In genomic region chr19:12666305-12667048, GRCh38 we compare ENCODE assay signal across 1 cellular context.
A peak's percentile ranks its signal among the peaks of the same experiment; 100 is the strongest.
TF ChIP-seq lines count a peak whose summit lies in the region.

Gene MAN2B1, minus strand, starts transcription at chr19:12666742. Its CDS starts 41 bp downstream, at chr19:12666701.
Gene WDR83, plus strand, starts transcription at chr19:12666807. Its CDS starts 2,984 bp downstream, at chr19:12669791.

TF ChIP-seq in HepG2, 621 proteins besides CTCF, POLR2A, EP300 and RAD21 (continued from another document and continues in another):
- TF ChIP-seq ZNF362 (CRISPR knock-in tag; IDR thresholded peaks at IDR 0.05; ENCODE audit: borderline replicate concordance) = no peak
- TF ChIP-seq TOPORS (CRISPR knock-in tag; IDR thresholded peaks at IDR 0.05) = no peak
- TF ChIP-seq ZNF839 (CRISPR knock-in tag; IDR thresholded peaks at IDR 0.05; ENCODE audit: borderline replicate concordance) = no peak
- TF ChIP-seq ZNF678 (CRISPR knock-in tag; IDR thresholded peaks at IDR 0.05) = no peak
- TF ChIP-seq SP4 (CRISPR knock-in tag; IDR thresholded peaks at IDR 0.05) = peak; percentile 79
- no peak for TF ChIP-seq SYNCRIP (IDR thresholded peaks at IDR 0.05; ENCODE audit: insufficient read depth, low read depth, low read length)
- TF ChIP-seq ZSCAN25 (CRISPR knock-in tag; IDR thresholded peaks at IDR 0.05) = peak; percentile 5; the same call in 1 of the 2 replicates
- no peak for TF ChIP-seq RBM39 (IDR thresholded peaks at IDR 0.05; ENCODE audit: low read depth, low read length, poor library complexity, severe bottlenecking)
- TF ChIP-seq GATA4 (IDR thresholded peaks at IDR 0.05; ENCODE audit: borderline replicate concordance, low read depth) = no peak
- peak; percentile 27; the same call in 1 of the 2 replicates for TF ChIP-seq SPEN (CRISPR knock-in tag; IDR thresholded peaks at IDR 0.05; ENCODE audit: low read depth)
- TF ChIP-seq ZNF224 (CRISPR knock-in tag; IDR thresholded peaks at IDR 0.05) = 0 out of 2 replicates have a peak, but pooled peaks have one; percentile 23
- TF ChIP-seq, protein P1, sequence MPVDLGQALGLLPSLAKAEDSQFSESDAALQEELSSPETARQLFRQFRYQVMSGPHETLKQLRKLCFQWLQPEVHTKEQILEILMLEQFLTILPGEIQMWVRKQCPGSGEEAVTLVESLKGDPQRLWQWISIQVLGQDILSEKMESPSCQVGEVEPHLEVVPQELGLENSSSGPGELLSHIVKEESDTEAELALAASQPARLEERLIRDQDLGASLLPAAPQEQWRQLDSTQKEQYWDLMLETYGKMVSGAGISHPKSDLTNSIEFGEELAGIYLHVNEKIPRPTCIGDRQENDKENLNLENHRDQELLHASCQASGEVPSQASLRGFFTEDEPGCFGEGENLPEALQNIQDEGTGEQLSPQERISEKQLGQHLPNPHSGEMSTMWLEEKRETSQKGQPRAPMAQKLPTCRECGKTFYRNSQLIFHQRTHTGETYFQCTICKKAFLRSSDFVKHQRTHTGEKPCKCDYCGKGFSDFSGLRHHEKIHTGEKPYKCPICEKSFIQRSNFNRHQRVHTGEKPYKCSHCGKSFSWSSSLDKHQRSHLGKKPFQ (CRISPR knock-in tag; IDR thresholded peaks at IDR 0.05; ENCODE audit: insufficient replicate concordance) = no peak
- TF ChIP-seq RCOR2 (CRISPR knock-in tag; IDR thresholded peaks at IDR 0.05) = no peak
- TF ChIP-seq KAT2B (IDR thresholded peaks at IDR 0.05; ENCODE audit: borderline replicate concordance, low read depth, low read length) = no peak
- no peak for TF ChIP-seq HOXA9 (CRISPR knock-in tag; IDR thresholded peaks at IDR 0.05; ENCODE audit: borderline replicate concordance)
- no peak for TF ChIP-seq MTERF4 (CRISPR knock-in tag; IDR thresholded peaks at IDR 0.05)
- 0 out of 2 replicates have a peak, but pooled peaks have one; percentile 47 for TF ChIP-seq ELF3 (CRISPR knock-in tag; IDR thresholded peaks at IDR 0.05)
- TF ChIP-seq ZBTB38 (CRISPR knock-in tag; IDR thresholded peaks at IDR 0.05) = no peak
- no peak for TF ChIP-seq U2AF1 (optimal IDR thresholded peaks at IDR 0.05; ENCODE audit: low read depth, low read length)
- no peak for TF ChIP-seq RXRB (CRISPR knock-in tag; IDR thresholded peaks at IDR 0.05; ENCODE audit: borderline replicate concordance)
- no peak for TF ChIP-seq ZNF780A (CRISPR knock-in tag; IDR thresholded peaks at IDR 0.05)
- no peak for TF ChIP-seq CREM (IDR thresholded peaks at IDR 0.05)
- TF ChIP-seq CREM (CRISPR knock-in tag; IDR thresholded peaks at IDR 0.05) = no peak
- TF ChIP-seq NFKB2 (CRISPR knock-in tag; IDR thresholded peaks at IDR 0.05; ENCODE audit: borderline replicate concordance) = peak; percentile 55; the same call in 1 of the 2 replicates
- no peak for TF ChIP-seq SNAPC2 (CRISPR knock-in tag; IDR thresholded peaks at IDR 0.05)
- 0 out of 2 replicates have a peak, but pooled peaks have one; percentile 40 for TF ChIP-seq RFXAP (CRISPR knock-in tag; IDR thresholded peaks at IDR 0.05; ENCODE audit: borderline replicate concordance)
- TF ChIP-seq, protein P2, sequence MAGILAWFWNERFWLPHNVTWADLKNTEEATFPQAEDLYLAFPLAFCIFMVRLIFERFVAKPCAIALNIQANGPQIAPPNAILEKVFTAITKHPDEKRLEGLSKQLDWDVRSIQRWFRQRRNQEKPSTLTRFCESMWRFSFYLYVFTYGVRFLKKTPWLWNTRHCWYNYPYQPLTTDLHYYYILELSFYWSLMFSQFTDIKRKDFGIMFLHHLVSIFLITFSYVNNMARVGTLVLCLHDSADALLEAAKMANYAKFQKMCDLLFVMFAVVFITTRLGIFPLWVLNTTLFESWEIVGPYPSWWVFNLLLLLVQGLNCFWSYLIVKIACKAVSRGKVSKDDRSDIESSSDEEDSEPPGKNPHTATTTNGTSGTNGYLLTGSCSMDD (CRISPR knock-in tag; IDR thresholded peaks at IDR 0.05) = no peak
- peak; percentile 26; the same call in 1 of the 2 replicates for TF ChIP-seq ZBTB7A (CRISPR knock-in tag; IDR thresholded peaks at IDR 0.05)
- TF ChIP-seq PHF5A (CRISPR knock-in tag; IDR thresholded peaks at IDR 0.05; ENCODE audit: low read depth, unreplicated experiment) = no peak
- TF ChIP-seq PAWR (CRISPR knock-in tag; IDR thresholded peaks at IDR 0.05; ENCODE audit: borderline replicate concordance) = no peak
- TF ChIP-seq, protein P3, sequence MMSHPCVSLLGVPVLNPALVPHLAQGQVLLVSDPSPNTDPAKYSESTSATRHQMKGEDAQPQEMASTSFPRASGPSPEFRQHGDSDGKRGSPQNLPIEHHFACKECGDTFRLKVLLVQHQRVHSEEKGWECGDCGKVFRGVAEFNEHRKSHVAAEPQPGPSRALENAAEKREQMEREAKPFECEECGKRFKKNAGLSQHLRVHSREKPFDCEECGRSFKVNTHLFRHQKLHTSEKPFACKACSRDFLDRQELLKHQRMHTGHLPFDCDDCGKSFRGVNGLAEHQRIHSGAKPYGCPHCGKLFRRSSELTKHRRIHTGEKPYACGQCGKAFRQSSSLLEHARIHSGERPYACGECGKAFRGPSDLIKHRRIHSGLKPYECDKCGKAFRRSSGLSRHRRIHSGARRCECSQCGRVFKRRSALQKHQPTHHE (CRISPR knock-in tag; IDR thresholded peaks at IDR 0.05; ENCODE audit: borderline replicate concordance) = 0 out of 2 replicates have a peak, but pooled peaks have one; percentile 39
- TF ChIP-seq RARG (CRISPR knock-in tag; IDR thresholded peaks at IDR 0.05; ENCODE audit: low read depth) = no peak
- TF ChIP-seq, protein P4, sequence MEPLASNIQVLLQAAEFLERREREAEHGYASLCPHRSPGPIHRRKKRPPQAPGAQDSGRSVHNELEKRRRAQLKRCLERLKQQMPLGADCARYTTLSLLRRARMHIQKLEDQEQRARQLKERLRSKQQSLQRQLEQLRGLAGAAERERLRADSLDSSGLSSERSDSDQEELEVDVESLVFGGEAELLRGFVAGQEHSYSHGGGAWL (CRISPR knock-in tag; IDR thresholded peaks at IDR 0.05) = 0 out of 2 replicates have a peak, but pooled peaks have one; percentile 23
- no peak for TF ChIP-seq ZNF326 (CRISPR knock-in tag; IDR thresholded peaks at IDR 0.05; ENCODE audit: borderline replicate concordance)
- no peak for TF ChIP-seq ZNF614 (CRISPR knock-in tag; IDR thresholded peaks at IDR 0.05; ENCODE audit: borderline replicate concordance)
- TF ChIP-seq, protein P5, sequence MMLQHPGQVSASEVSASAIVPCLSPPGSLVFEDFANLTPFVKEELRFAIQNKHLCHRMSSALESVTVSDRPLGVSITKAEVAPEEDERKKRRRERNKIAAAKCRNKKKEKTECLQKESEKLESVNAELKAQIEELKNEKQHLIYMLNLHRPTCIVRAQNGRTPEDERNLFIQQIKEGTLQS (CRISPR knock-in tag; IDR thresholded peaks at IDR 0.05) = no peak
- TF ChIP-seq ZMYM4 (CRISPR knock-in tag; IDR thresholded peaks at IDR 0.05) = no peak
- no peak for TF ChIP-seq TBP (CRISPR knock-in tag; IDR thresholded peaks at IDR 0.05)
- TF ChIP-seq ZSCAN22 (CRISPR knock-in tag; IDR thresholded peaks at IDR 0.05) = no peak
- TF ChIP-seq ZFP36L2 (CRISPR knock-in tag; IDR thresholded peaks at IDR 0.05) = no peak
- TF ChIP-seq SP1 (IDR thresholded peaks at IDR 0.05) = no peak
- peak; percentile 73 for TF ChIP-seq SP1 (CRISPR knock-in tag; IDR thresholded peaks at IDR 0.05)
- TF ChIP-seq MAF1 (CRISPR knock-in tag; IDR thresholded peaks at IDR 0.05; ENCODE audit: borderline replicate concordance) = peak; percentile 73; the same call in 1 of the 2 replicates
- no peak; the same call in 1 of the 2 replicates for TF ChIP-seq HDAC1 (CRISPR knock-in tag; IDR thresholded peaks at IDR 0.05)
- TF ChIP-seq HIC2 (CRISPR knock-in tag; IDR thresholded peaks at IDR 0.05; ENCODE audit: low read depth) = no peak
- TF ChIP-seq, protein P6, sequence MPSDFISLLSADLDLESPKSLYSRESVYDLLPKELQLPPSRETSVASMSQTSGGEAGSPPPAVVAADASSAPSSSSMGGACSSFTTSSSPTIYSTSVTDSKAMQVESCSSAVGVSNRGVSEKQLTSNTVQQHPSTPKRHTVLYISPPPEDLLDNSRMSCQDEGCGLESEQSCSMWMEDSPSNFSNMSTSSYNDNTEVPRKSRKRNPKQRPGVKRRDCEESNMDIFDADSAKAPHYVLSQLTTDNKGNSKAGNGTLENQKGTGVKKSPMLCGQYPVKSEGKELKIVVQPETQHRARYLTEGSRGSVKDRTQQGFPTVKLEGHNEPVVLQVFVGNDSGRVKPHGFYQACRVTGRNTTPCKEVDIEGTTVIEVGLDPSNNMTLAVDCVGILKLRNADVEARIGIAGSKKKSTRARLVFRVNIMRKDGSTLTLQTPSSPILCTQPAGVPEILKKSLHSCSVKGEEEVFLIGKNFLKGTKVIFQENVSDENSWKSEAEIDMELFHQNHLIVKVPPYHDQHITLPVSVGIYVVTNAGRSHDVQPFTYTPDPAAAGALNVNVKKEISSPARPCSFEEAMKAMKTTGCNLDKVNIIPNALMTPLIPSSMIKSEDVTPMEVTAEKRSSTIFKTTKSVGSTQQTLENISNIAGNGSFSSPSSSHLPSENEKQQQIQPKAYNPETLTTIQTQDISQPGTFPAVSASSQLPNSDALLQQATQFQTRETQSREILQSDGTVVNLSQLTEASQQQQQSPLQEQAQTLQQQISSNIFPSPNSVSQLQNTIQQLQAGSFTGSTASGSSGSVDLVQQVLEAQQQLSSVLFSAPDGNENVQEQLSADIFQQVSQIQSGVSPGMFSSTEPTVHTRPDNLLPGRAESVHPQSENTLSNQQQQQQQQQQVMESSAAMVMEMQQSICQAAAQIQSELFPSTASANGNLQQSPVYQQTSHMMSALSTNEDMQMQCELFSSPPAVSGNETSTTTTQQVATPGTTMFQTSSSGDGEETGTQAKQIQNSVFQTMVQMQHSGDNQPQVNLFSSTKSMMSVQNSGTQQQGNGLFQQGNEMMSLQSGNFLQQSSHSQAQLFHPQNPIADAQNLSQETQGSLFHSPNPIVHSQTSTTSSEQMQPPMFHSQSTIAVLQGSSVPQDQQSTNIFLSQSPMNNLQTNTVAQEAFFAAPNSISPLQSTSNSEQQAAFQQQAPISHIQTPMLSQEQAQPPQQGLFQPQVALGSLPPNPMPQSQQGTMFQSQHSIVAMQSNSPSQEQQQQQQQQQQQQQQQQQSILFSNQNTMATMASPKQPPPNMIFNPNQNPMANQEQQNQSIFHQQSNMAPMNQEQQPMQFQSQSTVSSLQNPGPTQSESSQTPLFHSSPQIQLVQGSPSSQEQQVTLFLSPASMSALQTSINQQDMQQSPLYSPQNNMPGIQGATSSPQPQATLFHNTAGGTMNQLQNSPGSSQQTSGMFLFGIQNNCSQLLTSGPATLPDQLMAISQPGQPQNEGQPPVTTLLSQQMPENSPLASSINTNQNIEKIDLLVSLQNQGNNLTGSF (CRISPR knock-in tag; IDR thresholded peaks at IDR 0.05) = no peak
- TF ChIP-seq, protein P7, sequence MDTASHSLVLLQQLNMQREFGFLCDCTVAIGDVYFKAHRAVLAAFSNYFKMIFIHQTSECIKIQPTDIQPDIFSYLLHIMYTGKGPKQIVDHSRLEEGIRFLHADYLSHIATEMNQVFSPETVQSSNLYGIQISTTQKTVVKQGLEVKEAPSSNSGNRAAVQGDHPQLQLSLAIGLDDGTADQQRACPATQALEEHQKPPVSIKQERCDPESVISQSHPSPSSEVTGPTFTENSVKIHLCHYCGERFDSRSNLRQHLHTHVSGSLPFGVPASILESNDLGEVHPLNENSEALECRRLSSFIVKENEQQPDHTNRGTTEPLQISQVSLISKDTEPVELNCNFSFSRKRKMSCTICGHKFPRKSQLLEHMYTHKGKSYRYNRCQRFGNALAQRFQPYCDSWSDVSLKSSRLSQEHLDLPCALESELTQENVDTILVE (CRISPR knock-in tag; IDR thresholded peaks at IDR 0.05) = no peak
- no peak for TF ChIP-seq XBP1 (CRISPR knock-in tag; IDR thresholded peaks at IDR 0.05)
- no peak for TF ChIP-seq ZNF382 (CRISPR knock-in tag; IDR thresholded peaks at IDR 0.05; ENCODE audit: borderline replicate concordance)
- TF ChIP-seq AGO1 (IDR thresholded peaks at IDR 0.05; ENCODE audit: low read depth, low read length, poor library complexity, severe bottlenecking) = peak; percentile 76
- no peak for TF ChIP-seq HOXA7 (CRISPR knock-in tag; IDR thresholded peaks at IDR 0.05)
- no peak for TF ChIP-seq SMARCE1 (IDR thresholded peaks at IDR 0.05; ENCODE audit: borderline replicate concordance)
- no peak for TF ChIP-seq TBX3 (IDR thresholded peaks at IDR 0.05; ENCODE audit: borderline replicate concordance)
- TF ChIP-seq MIXL1 (CRISPR knock-in tag; IDR thresholded peaks at IDR 0.05) = no peak
- no peak for TF ChIP-seq TEAD2 (CRISPR knock-in tag; IDR thresholded peaks at IDR 0.05)
- no peak for TF ChIP-seq ZFP36 (IDR thresholded peaks at IDR 0.05; ENCODE audit: borderline replicate concordance, low read depth, low read length, partially characterized antibody)
- TF ChIP-seq SIX1 (CRISPR knock-in tag; IDR thresholded peaks at IDR 0.05; ENCODE audit: borderline replicate concordance) = no peak
- TF ChIP-seq ELF4 (CRISPR knock-in tag; IDR thresholded peaks at IDR 0.05; ENCODE audit: borderline replicate concordance) = no peak
- peak; percentile 25; the same call in 1 of the 3 replicates for TF ChIP-seq MXI1 (IDR thresholded peaks at IDR 0.05; ENCODE audit: borderline replicate concordance, low read depth, low read length)
